Comparison of ENCODE assay signal across 21 cellular contexts in genomic region chr6:8079116-8079515, GRCh38.
"Had no signal": no experiment of that assay in that cellular context is flagged by ENCODE, and none has a peak within 500 bp of the region (broad histone marks: within the 10 kb centered on the region; RNA-seq: fewer than 3 reads in every experiment).

No MANE protein-coding gene starts in this region.

- H3K27ac Mint-ChIP-seq: activated CD4-positive, alpha-beta T cell treated with anti-CD3 and anti-CD28 coated beads, Interleukin-2, amount 10 ng/mL, durations not matched to agents 24 days and 14 days; activated CD8-positive, alpha-beta T cell treated with anti-CD3 and anti-CD28 coated beads for 36 hours; activated naive CD8-positive, alpha-beta T cell treated with anti-CD3 and anti-CD28 coated beads, Interleukin-2, amount 10 ng/mL, durations not matched to agents 7 days and 5 days; activated T-helper 17 cell treated with anti-CD3 and anti-CD28 coated beads, Interleukin-2, amount 50 U/mL, for 72 hours; stimulated activated effector memory CD8-positive, alpha-beta T cell treated with anti-CD3 and anti-CD28 coated beads, Interleukin-12 subunit alpha, Interleukin-12 subunit beta, amount 100 ng/mL, for 72 hours had no signal

- H3K4me1 ChIP-seq: testis had no signal

- H3K9me3 ChIP-seq: esophagus muscularis mucosa, left ventricle myocardium inferior, testis, upper lobe of left lung had no signal

- H3K27me3 Mint-ChIP-seq: activated CD4-positive, alpha-beta T cell treated with anti-CD3 and anti-CD28 coated beads, Interleukin-2, amount 10 ng/mL, durations not matched to agents 24 days and 14 days; activated CD8-positive, alpha-beta T cell treated with anti-CD3 and anti-CD28 coated beads for 36 hours; activated naive CD8-positive, alpha-beta T cell treated with anti-CD3 and anti-CD28 coated beads, Interleukin-2, amount 10 ng/mL, durations not matched to agents 7 days and 5 days; activated T-helper 17 cell treated with anti-CD3 and anti-CD28 coated beads, Interleukin-2, amount 50 U/mL, for 72 hours; dendritic cell treated with granulocyte-macrophage colony-stimulating factor and Interleukin-4, amounts not matched to agents 40 ng/mL and 50 ng/mL, for 4 days had no signal

- ATAC-seq: activated CD8-positive, alpha-beta T cell treated with anti-CD3 and anti-CD28 coated beads for 36 hours; activated T-helper 17 cell treated with anti-CD3 and anti-CD28 coated beads, Interleukin-2, amount 50 U/mL, for 72 hours; sciatic nerve; stimulated activated effector memory CD8-positive, alpha-beta T cell treated with anti-CD3 and anti-CD28 coated beads, Interleukin-12 subunit alpha, Interleukin-12 subunit beta, amount 100 ng/mL, for 72 hours had no signal

- H3K4me3 Mint-ChIP-seq: activated CD4-positive, alpha-beta T cell treated with anti-CD3 and anti-CD28 coated beads, Interleukin-2, amount 10 ng/mL, durations not matched to agents 24 days and 14 days; activated CD8-positive, alpha-beta T cell treated with anti-CD3 and anti-CD28 coated beads for 36 hours; activated naive CD8-positive, alpha-beta T cell treated with anti-CD3 and anti-CD28 coated beads, Interleukin-2, amount 10 ng/mL, durations not matched to agents 7 days and 5 days; activated T-helper 17 cell treated with anti-CD3 and anti-CD28 coated beads, Interleukin-2, amount 50 U/mL, for 72 hours; neural crest cell; stimulated activated effector memory CD8-positive, alpha-beta T cell treated with anti-CD3 and anti-CD28 coated beads, Interleukin-12 subunit alpha, Interleukin-12 subunit beta, amount 100 ng/mL, for 72 hours had no signal

- H3K4me3 ChIP-seq: cardiac muscle cell, esophagus muscularis mucosa, left ventricle myocardium inferior, smooth muscle cell, testis, upper lobe of left lung had no signal

- H3K36me3 ChIP-seq: cardiac muscle cell, esophagus muscularis mucosa, upper lobe of left lung had no signal

- H3K27me3 ChIP-seq: cardiac muscle cell, esophagus muscularis mucosa, testis, upper lobe of left lung had no signal

- H3K4me1 Mint-ChIP-seq: neural crest cell had no signal

- H3K27ac ChIP-seq: cardiac muscle cell, esophagus muscularis mucosa, left ventricle myocardium inferior, testis had no signal

- DNase-seq: activated CD4-positive, alpha-beta T cell treated with anti-CD3 and anti-CD28 coated beads, Interleukin-2, amount 10 ng/mL, durations not matched to agents 24 days and 14 days; activated CD4-positive, CD25-positive, alpha-beta regulatory T cell; activated CD8-positive, alpha-beta T cell treated with anti-CD3 and anti-CD28 coated beads for 36 hours; activated naive CD4-positive, alpha-beta T cell; activated naive CD8-positive, alpha-beta T cell treated with anti-CD3 and anti-CD28 coated beads, Interleukin-2, amount 10 ng/mL, durations not matched to agents 7 days and 5 days; activated T-cell treated with anti-CD3 and anti-CD28 coated beads, Interleukin-2, amount 50 U/mL, for 1 hour; amygdala; effector CD8-positive, alpha-beta T cell; left ventricle myocardium inferior; stimulated activated CD4-positive, alpha-beta T cell treated with anti-CD3 and anti-CD28 coated beads, Interleukin-4, amount 100 ng/mL, for 1 hour; T1000; testis; upper lobe of left lung had no signal

- H3K9me3 Mint-ChIP-seq: activated CD4-positive, alpha-beta T cell treated with anti-CD3 and anti-CD28 coated beads, Interleukin-2, amount 10 ng/mL, durations not matched to agents 24 days and 14 days; activated CD8-positive, alpha-beta T cell treated with anti-CD3 and anti-CD28 coated beads for 36 hours; activated naive CD8-positive, alpha-beta T cell treated with anti-CD3 and anti-CD28 coated beads, Interleukin-2, amount 10 ng/mL, durations not matched to agents 7 days and 5 days; activated T-helper 17 cell treated with anti-CD3 and anti-CD28 coated beads, Interleukin-2, amount 50 U/mL, for 72 hours; dendritic cell treated with granulocyte-macrophage colony-stimulating factor and Interleukin-4, amounts not matched to agents 40 ng/mL and 50 ng/mL, for 4 days; neural crest cell; stimulated activated effector memory CD8-positive, alpha-beta T cell treated with anti-CD3 and anti-CD28 coated beads, Interleukin-12 subunit alpha, Interleukin-12 subunit beta, amount 100 ng/mL, for 72 hours had no signal

- H3K4me2 ChIP-seq: smooth muscle cell had no signal
